24 cellular contexts compared by ENCODE assay signal in genomic region chr12:109858764-109859163, GRCh38. TPM values are rescaled to one million over a fixed set of nuclear protein-coding genes. Genes with fewer than 3 reads are reported as not detected.
DNase-seq lines count a peak whose midpoint lies in the region; ATAC-seq lines count a peak whose summit lies in the region.
"Had no signal": no experiment of that assay in that cellular context is flagged by ENCODE, and none has a peak within 500 bp of the region (broad histone marks: within the 10 kb centered on the region; RNA-seq: fewer than 3 reads in every experiment).

No MANE protein-coding gene starts in this region.

- H3K36me3 Mint-ChIP-seq in activated T-cell treated with anti-CD3 and anti-CD28 coated beads, Interleukin-2, amount 50 U/mL, for 24 hours (ENCODE audit: low read depth) = peaks cover 55% of the 10 kb centered on the region
- H3K36me3 Mint-ChIP-seq in activated CD8-positive, alpha-beta T cell treated with anti-CD3 and anti-CD28 coated beads, Interleukin-2, amount 10 ng/mL, durations not matched to agents 7 days and 5 days (ENCODE audit: low read depth) = no peaks in the 10 kb centered on the region

- H3K4me1 Mint-ChIP-seq in activated T-cell treated with anti-CD3 and anti-CD28 coated beads, Interleukin-2, amount 50 U/mL, for 24 hours (ENCODE audit: low read depth) = peaks cover 2% of the 10 kb centered on the region
- H3K4me1 Mint-ChIP-seq in activated CD8-positive, alpha-beta T cell treated with anti-CD3 and anti-CD28 coated beads, Interleukin-2, amount 10 ng/mL, durations not matched to agents 7 days and 5 days (ENCODE audit: low read depth) = peaks cover 18% of the 10 kb centered on the region
- peaks cover 9% of the 10 kb centered on the region for H3K4me1 Mint-ChIP-seq in stimulated activated naive CD8-positive, alpha-beta T cell treated with anti-CD3 and anti-CD28 coated beads, Interleukin-15, amount 100 ng/mL, for 72 hours
- H3K4me1 Mint-ChIP-seq: activated naive CD8-positive, alpha-beta T cell treated with anti-CD3 and anti-CD28 coated beads, Interleukin-2, amount 50 U/mL, for 24 hours had no signal

- CTCF ChIA-PET in activated CD8-positive, alpha-beta T cell treated with anti-CD3 and anti-CD28 coated beads, Interleukin-2, amount 10 ng/mL, durations not matched to agents 7 days and 5 days (lab: Charles Lee) = interaction anchor here (1.1 to 5.0 kb wide), 2 partner anchors 13 to 69 kb away, joined by 4 to 39 read pairs; no protein-coding TSS in a partner anchor

- no peak overlapping the region for H3K4me3 Mint-ChIP-seq in activated T-cell treated with anti-CD3 and anti-CD28 coated beads, Interleukin-2, amount 50 U/mL, for 24 hours
- H3K4me3 Mint-ChIP-seq in activated CD8-positive, alpha-beta T cell treated with anti-CD3 and anti-CD28 coated beads, Interleukin-2, amount 10 ng/mL, durations not matched to agents 7 days and 5 days = no peak overlapping the region
- no peak overlapping the region for H3K4me3 Mint-ChIP-seq in stimulated activated naive CD8-positive, alpha-beta T cell treated with anti-CD3 and anti-CD28 coated beads, Interleukin-15, amount 100 ng/mL, for 72 hours
- H3K4me3 Mint-ChIP-seq: activated naive CD8-positive, alpha-beta T cell treated with anti-CD3 and anti-CD28 coated beads, Interleukin-2, amount 50 U/mL, for 24 hours; CD4-positive, alpha-beta T cell had no signal

- no peaks in the 10 kb centered on the region for H3K9me3 Mint-ChIP-seq in activated T-cell treated with anti-CD3 and anti-CD28 coated beads, Interleukin-2, amount 50 U/mL, for 24 hours
- H3K9me3 Mint-ChIP-seq in activated CD8-positive, alpha-beta T cell treated with anti-CD3 and anti-CD28 coated beads, Interleukin-2, amount 10 ng/mL, durations not matched to agents 7 days and 5 days (ENCODE audit: insufficient read depth) = no peaks in the 10 kb centered on the region
- no peaks in the 10 kb centered on the region for H3K9me3 Mint-ChIP-seq in stimulated activated naive CD8-positive, alpha-beta T cell treated with anti-CD3 and anti-CD28 coated beads, Interleukin-15, amount 100 ng/mL, for 72 hours
- H3K9me3 Mint-ChIP-seq: activated naive CD8-positive, alpha-beta T cell treated with anti-CD3 and anti-CD28 coated beads, Interleukin-2, amount 50 U/mL, for 24 hours; CD4-positive, alpha-beta T cell had no signal

- ATAC-seq in activated CD8-positive, alpha-beta T cell treated with anti-CD3 and anti-CD28 coated beads, Interleukin-2, amount 10 ng/mL, durations not matched to agents 7 days and 5 days = no peak
- peak; percentile 49 for ATAC-seq in stimulated activated naive CD8-positive, alpha-beta T cell treated with anti-CD3 and anti-CD28 coated beads, Interleukin-15, amount 100 ng/mL, for 72 hours
- no peak for ATAC-seq in HG02798 (IDR thresholded peaks at IDR 0.05; ENCODE audit: poor library complexity, unreplicated experiment)
- ATAC-seq in GM21717 (IDR thresholded peaks at IDR 0.05; ENCODE audit: unreplicated experiment) = no peak
- ATAC-seq: activated naive CD8-positive, alpha-beta T cell treated with anti-CD3 and anti-CD28 coated beads, Interleukin-2, amount 50 U/mL, for 24 hours; psoas muscle had no signal

- POLR2A ChIA-PET in activated CD8-positive, alpha-beta T cell treated with anti-CD3 and anti-CD28 coated beads, Interleukin-2, amount 10 ng/mL, durations not matched to agents 7 days and 5 days (lab: Charles Lee) = no interaction called here

- DNase-seq in activated T-cell treated with anti-CD3 and anti-CD28 coated beads, Interleukin-2, amount 50 U/mL, for 24 hours = no peak
- DNase-seq in activated T-cell treated with anti-CD3 and anti-CD28 coated beads for 4 hours (no peak), iris pigment epithelial cell (ENCODE audit: low read depth) (peak; percentile 39), middle frontal gyrus (ENCODE audit: extremely low spot score, low spot score) (no peak)
- no peak for DNase-seq in activated CD8-positive, alpha-beta T cell treated with anti-CD3 and anti-CD28 coated beads, Interleukin-2, amount 10 ng/mL, durations not matched to agents 7 days and 5 days
- no peak for DNase-seq in stimulated activated naive CD8-positive, alpha-beta T cell treated with anti-CD3 and anti-CD28 coated beads, Interleukin-15, amount 100 ng/mL, for 72 hours
- DNase-seq: activated CD4-positive, alpha-beta T cell treated with anti-CD3 and anti-CD28 coated beads for 48 hours; activated effector memory CD4-positive, alpha-beta T cell treated with Interleukin-2 at 50 U/mL for 16 hours; activated naive CD8-positive, alpha-beta T cell treated with anti-CD3 and anti-CD28 coated beads, Interleukin-2, amount 50 U/mL, for 24 hours; CD4-positive, alpha-beta T cell; cerebellar nuclear complex; effector CD4-positive, alpha-beta T cell; glutamatergic neuron; HCEC 1CT; kidney; NCI-H146; NCI-H2107; NCI-H446; psoas muscle; SK-N-SH; stomach had no signal

- peak overlapping the region; percentile 77 for H3K27ac Mint-ChIP-seq in activated T-cell treated with anti-CD3 and anti-CD28 coated beads, Interleukin-2, amount 50 U/mL, for 24 hours
- H3K27ac Mint-ChIP-seq in activated CD8-positive, alpha-beta T cell treated with anti-CD3 and anti-CD28 coated beads, Interleukin-2, amount 10 ng/mL, durations not matched to agents 7 days and 5 days = peak overlapping the region; percentile 10
- no peak overlapping the region for H3K27ac Mint-ChIP-seq in stimulated activated naive CD8-positive, alpha-beta T cell treated with anti-CD3 and anti-CD28 coated beads, Interleukin-15, amount 100 ng/mL, for 72 hours
- H3K27ac Mint-ChIP-seq: activated naive CD8-positive, alpha-beta T cell treated with anti-CD3 and anti-CD28 coated beads, Interleukin-2, amount 50 U/mL, for 24 hours; CD4-positive, alpha-beta T cell had no signal

- no peaks in the 10 kb centered on the region for H3K27me3 Mint-ChIP-seq in activated T-cell treated with anti-CD3 and anti-CD28 coated beads, Interleukin-2, amount 50 U/mL, for 24 hours
- no peaks in the 10 kb centered on the region for H3K27me3 Mint-ChIP-seq in activated CD8-positive, alpha-beta T cell treated with anti-CD3 and anti-CD28 coated beads, Interleukin-2, amount 10 ng/mL, durations not matched to agents 7 days and 5 days (ENCODE audit: low read depth)
- H3K27me3 Mint-ChIP-seq in stimulated activated naive CD8-positive, alpha-beta T cell treated with anti-CD3 and anti-CD28 coated beads, Interleukin-15, amount 100 ng/mL, for 72 hours = no peaks in the 10 kb centered on the region
- H3K27me3 Mint-ChIP-seq: activated naive CD8-positive, alpha-beta T cell treated with anti-CD3 and anti-CD28 coated beads, Interleukin-2, amount 50 U/mL, for 24 hours; CD4-positive, alpha-beta T cell had no signal

RNA-seq across cellular contexts. Expression of gene GLTP, which starts 21.6 kb away (rescaled TPM):
- total RNA-seq in activated CD8-positive, alpha-beta T cell treated with anti-CD3 and anti-CD28 coated beads, Interleukin-2, amount 10 ng/mL, durations not matched to agents 7 days and 5 days = 10 to 100 TPM; 19.9 to 20.9 TPM

RNA-seq across cellular contexts. Expression of gene TRPV4, which starts 25.6 kb away (rescaled TPM):
- total RNA-seq in activated CD8-positive, alpha-beta T cell treated with anti-CD3 and anti-CD28 coated beads, Interleukin-2, amount 10 ng/mL, durations not matched to agents 7 days and 5 days = not detected
- total RNA-seq: A172; CD4-positive, alpha-beta T cell had no signal

RNA-seq across cellular contexts. Expression of gene TCHP, which starts 41.3 kb away (rescaled TPM):
- 10 to 100 TPM; 31.0 to 33.3 TPM for total RNA-seq in activated CD8-positive, alpha-beta T cell treated with anti-CD3 and anti-CD28 coated beads, Interleukin-2, amount 10 ng/mL, durations not matched to agents 7 days and 5 days

Comparison
In these comparisons a context has a peak if more than half of its experiments do, and no peak if none do; other contexts are left out.
1. H3K27ac Mint-ChIP-seq: peak in activated T-cell treated with anti-CD3 and anti-CD28 coated beads, Interleukin-2, amount 50 U/mL, for 24 hours (single experiment) and activated CD8-positive, alpha-beta T cell treated with anti-CD3 and anti-CD28 coated beads, Interleukin-2, amount 10 ng/mL, durations not matched to agents 7 days and 5 days (single experiment); none in stimulated activated naive CD8-positive, alpha-beta T cell treated with anti-CD3 and anti-CD28 coated beads, Interleukin-15, amount 100 ng/mL, for 72 hours (0 of 2).